In genomic region chr9:137055385-137056364, GRCh38 we compare ENCODE assay signal across 9 cellular contexts.
DNase-seq lines count a peak whose midpoint lies in the region; ATAC-seq and TF ChIP-seq lines count a peak whose summit lies in the region.
"Had no signal": no experiment of that assay in that cellular context is flagged by ENCODE, and none has a peak within 500 bp of the region (broad histone marks: within the 10 kb centered on the region; RNA-seq: fewer than 3 reads in every experiment).

No MANE protein-coding gene starts in this region.

- ATAC-seq in RWPE2 (ENCODE audit: low read depth), result peak; percentile 18; the same call in 2 of the 3 replicates
- no peak for ATAC-seq in HG02588 (IDR thresholded peaks at IDR 0.05; ENCODE audit: unreplicated experiment)

- H3K9me3 ChIP-seq in RWPE2 (ENCODE audit: severe bottlenecking), result no peaks in the 10 kb centered on the region

- intact Hi-C loops in posterior cingulate gyrus (cut with DNase I), result no loop called here

- H3K4me3 ChIP-seq in RWPE2 (ENCODE audit: severe bottlenecking), result no peak overlapping the region

- no peak overlapping the region for H3K27ac ChIP-seq in RWPE2 (ENCODE audit: poor library complexity, severe bottlenecking)

- H3K27me3 ChIP-seq in RWPE2 (ENCODE audit: insufficient read depth, poor library complexity, severe bottlenecking), result no peaks in the 10 kb centered on the region

- no peaks in the 10 kb centered on the region for H3K36me3 ChIP-seq in RWPE2 (ENCODE audit: low read depth)

- H3K4me1 ChIP-seq in RWPE2 (ENCODE audit: insufficient read depth, poor library complexity, severe bottlenecking), result peaks cover 7% of the 10 kb centered on the region

- TF ChIP-seq CTCF in RWPE2 (IDR thresholded peaks at IDR 0.05; ENCODE audit: poor library complexity, severe bottlenecking), result no peak

- DNase-seq in DMS153 treated with DMSO at 0.1 percent for 48 hours (lab: John Stamatoyannopoulos, UW; ENCODE audit: unreplicated experiment), result peak; percentile 53
- DNase-seq in RWPE2 (ENCODE audit: low spot score), result no peak
- peak; percentile 98 for DNase-seq in globus pallidus (ENCODE audit: low spot score)
- DNase-seq in posterior cingulate gyrus, result peak; percentile 88 to 99 (median 92)
- DNase-seq in SW480 (ENCODE audit: low spot score), result no peak
- no peak for DNase-seq in activated gamma-delta T cell treated with Interleukin-2 at 50 U/mL for 16 hours
- no peak for DNase-seq in T-helper 9 cell
- DNase-seq: stimulated activated CD4-positive, alpha-beta T cell treated with anti-CD3 and anti-CD28 coated beads, Interleukin-2, amount 100 ng/mL, for 48 hours had no signal

Comparison
In these comparisons a context has a peak if more than half of its experiments do, and no peak if none do; other contexts are left out.
1. DNase-seq: peak in DMS153 treated with DMSO at 0.1 percent for 48 hours (single experiment), globus pallidus (single experiment) and posterior cingulate gyrus (10 of 10); none in RWPE2 (single experiment), SW480 (single experiment), activated gamma-delta T cell treated with Interleukin-2 at 50 U/mL for 16 hours (single experiment) and T-helper 9 cell (single experiment).